Comparison of ENCODE assay signal across 16 cellular contexts in genomic region chr10:58372630-58373445, GRCh38. TPM values are rescaled to one million over a fixed set of nuclear protein-coding genes. Genes with fewer than 3 reads are reported as not detected.
DNase-seq lines count a peak whose midpoint lies in the region; ATAC-seq lines count a peak whose summit lies in the region.
"Had no signal": no experiment of that assay in that cellular context is flagged by ENCODE, and none has a peak within 500 bp of the region (broad histone marks: within the 10 kb centered on the region; RNA-seq: fewer than 3 reads in every experiment).

No MANE protein-coding gene starts in this region.

- peak; percentile 5 for DNase-seq in myocyte (ENCODE audit: low read depth)
- DNase-seq in posterior cingulate gyrus = no peak
- DNase-seq in NCI-H1092 (lab: John Stamatoyannopoulos, UW) = no peak
- DNase-seq: activated naive CD8-positive, alpha-beta T cell treated with anti-CD3 and anti-CD28 coated beads, Interleukin-2, amount 50 U/mL, for 24 hours; activated T-cell treated with anti-CD3 and anti-CD28 coated beads for 4 hours; CD4-positive, CD25-positive, alpha-beta regulatory T cell; NCI-H1436 treated with DMSO at 0.1 percent for 48 hours; NCI-H69; nucleus accumbens had no signal

- intact Hi-C loops in posterior cingulate gyrus (cut with DNase I) = no loop called here

- ATAC-seq in GM19023 (IDR thresholded peaks at IDR 0.05; ENCODE audit: unreplicated experiment) = peak; percentile 55
- peak; percentile 87 for ATAC-seq in HG02588 (IDR thresholded peaks at IDR 0.05; ENCODE audit: unreplicated experiment)
- ATAC-seq in HG03432 (IDR thresholded peaks at IDR 0.05; ENCODE audit: unreplicated experiment) = peak; percentile 94
- no peak for ATAC-seq in HG03280 (IDR thresholded peaks at IDR 0.05; ENCODE audit: unreplicated experiment)
- ATAC-seq in GM19328 (IDR thresholded peaks at IDR 0.05; ENCODE audit: unreplicated experiment) = no peak
- ATAC-seq: activated naive CD8-positive, alpha-beta T cell treated with anti-CD3 and anti-CD28 coated beads, Interleukin-2, amount 50 U/mL, for 24 hours; HepG2; WTC11 had no signal

RNA-seq across cellular contexts. Expression of gene TFAM, which starts 12.4 kb away (rescaled TPM):
- total RNA-seq in myocyte = 17.7 and 22.1 TPM in 2 replicates
- polyA plus RNA-seq in myocyte (2012) = 9.4 TPM

RNA-seq across cellular contexts. Expression of gene UBE2D1, which starts 38.0 kb away (rescaled TPM):
- 36.9 and 53.4 TPM in 2 replicates for total RNA-seq in myocyte
- polyA plus RNA-seq in myocyte (2012) = 10.9 TPM

Comparison
In these comparisons a context has a peak if more than half of its experiments do, and no peak if none do; other contexts are left out.
1. ATAC-seq: peak in GM19023 (single experiment), HG02588 (single experiment) and HG03432 (single experiment); none in HG03280 (single experiment) and GM19328 (single experiment).